25 cellular contexts compared by ENCODE assay signal in the genomic region with DNA sequence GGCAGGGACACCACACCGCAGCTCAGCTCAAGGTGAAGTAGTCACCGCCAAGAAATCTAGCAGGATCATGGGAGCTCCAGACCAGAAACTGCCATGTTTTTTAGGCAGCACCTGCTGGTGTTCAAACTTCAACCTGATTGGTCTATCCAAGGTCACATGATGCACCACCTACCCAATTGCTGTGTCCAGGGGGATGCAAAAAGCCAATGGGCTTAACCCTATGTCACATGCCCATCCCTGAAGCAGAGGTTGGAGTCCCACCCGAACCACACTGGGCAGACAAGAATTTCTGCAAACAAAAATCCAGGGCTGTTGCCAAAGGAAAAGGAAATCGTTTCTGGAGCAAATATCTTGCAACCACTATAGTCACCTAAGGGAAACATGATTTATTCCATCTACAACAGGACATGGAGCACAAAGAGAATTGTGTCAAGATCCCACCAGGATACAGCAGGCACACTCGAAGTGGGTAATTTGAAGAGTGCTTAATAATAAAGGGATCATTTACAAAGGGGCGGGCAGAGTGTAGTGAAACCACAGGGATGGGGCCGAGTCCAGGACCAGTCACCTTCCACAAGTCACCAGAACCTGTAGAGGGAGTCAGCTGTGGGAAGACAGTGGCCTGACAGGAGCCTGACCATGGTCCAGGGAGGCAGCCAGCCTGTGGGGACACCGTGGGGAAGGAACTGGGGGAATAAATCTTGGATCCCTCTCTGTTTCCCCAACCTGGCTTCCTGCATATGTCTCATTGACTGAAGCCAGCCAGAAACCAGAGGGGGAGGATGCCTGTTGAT. TPM values are rescaled to one million over a fixed set of nuclear protein-coding genes. Genes with fewer than 3 reads are reported as not detected.
DNase-seq lines count a peak whose midpoint lies in the region; ATAC-seq and TF ChIP-seq lines count a peak whose summit lies in the region.
"Had no signal": no experiment of that assay in that cellular context is flagged by ENCODE, and none has a peak within 500 bp of the region (broad histone marks: within the 10 kb centered on the region; RNA-seq: fewer than 3 reads in every experiment).

No MANE protein-coding gene starts in this region.

- H3K9ac ChIP-seq in Karpas-422 (ENCODE audit: low read length) = no peak overlapping the region
- H3K9ac ChIP-seq: neural progenitor cell had no signal

- H2AFZ ChIP-seq in Karpas-422 (ENCODE audit: low read length) = no peak overlapping the region

- no peaks in the 10 kb centered on the region for H3K79me2 ChIP-seq in Karpas-422 (ENCODE audit: low read length)

- H3K27me3 ChIP-seq in Karpas-422 (ENCODE audit: low read length) = no peaks in the 10 kb centered on the region
- no peaks in the 10 kb centered on the region for H3K27me3 ChIP-seq in effector memory CD4-positive, alpha-beta T cell (replicated peaks; ENCODE audit: control insufficient read depth, insufficient read depth, low read length, poor library complexity, severe bottlenecking)
- H3K27me3 ChIP-seq: body of pancreas, dorsolateral prefrontal cortex, neural progenitor cell, upper lobe of left lung had no signal

- H3K36me3 ChIP-seq in Karpas-422 (ENCODE audit: insufficient read depth, low read length) (no peaks in the 10 kb centered on the region), mucosa of descending colon (ENCODE audit: low read depth) (no peaks in the 10 kb centered on the region)
- H3K36me3 ChIP-seq in effector memory CD4-positive, alpha-beta T cell (ENCODE audit: control insufficient read depth, insufficient read depth, low read length) = no peaks in the 10 kb centered on the region
- H3K36me3 ChIP-seq: neural progenitor cell, prostate gland, upper lobe of left lung had no signal

- DNase-seq in NCI-H2227 (lab: John Stamatoyannopoulos, UW; ENCODE audit: unreplicated experiment) = peak; percentile 9
- no peak for DNase-seq in NCI-H2227 treated with DMSO at 0.1 percent for 48 hours (lab: John Stamatoyannopoulos, UW)
- DNase-seq in Karpas-422 = peak; percentile 63
- DNase-seq in SK-N-DZ (ENCODE audit: low spot score) = peak; percentile 68
- peak; percentile 21 for DNase-seq in sciatic nerve (ENCODE audit: low spot score)
- no peak for DNase-seq in effector memory CD4-positive, alpha-beta T cell
- no peak for DNase-seq in mucosa of descending colon
- no peak for DNase-seq in NCI-H446 treated with DMSO at 0.1 percent for 48 hours (lab: John Stamatoyannopoulos, UW)
- DNase-seq: activated CD4-positive, alpha-beta T cell treated with anti-CD3 and anti-CD28 coated beads for 1 hour; activated naive CD4-positive, alpha-beta T cell; body of pancreas; cerebellar nuclear complex; DMS53; GF-D8; glutamatergic neuron; kidney glomerular epithelial cell; NCI-H1092 treated with DMSO at 0.1 percent for 48 hours; NCI-H748 treated with DMSO at 0.1 percent for 48 hours; SIG-M5; T-helper 1 cell; upper lobe of left lung had no signal

- intact Hi-C loops in sciatic nerve (cut with DNase I) (no loop called here), mucosa of descending colon (cut with DNase I, micrococcal nuclease) (no loop called here)

- no peaks in the 10 kb centered on the region for H4K20me1 ChIP-seq in Karpas-422 (ENCODE audit: insufficient read depth, low read depth, low read length)

- H3K4me2 ChIP-seq in Karpas-422 (ENCODE audit: low read depth, low read length, poor library complexity, severe bottlenecking) = no peak overlapping the region
- H3K4me2 ChIP-seq: neural progenitor cell had no signal

- ATAC-seq in sciatic nerve (no peak), mucosa of descending colon (no peak)
- ATAC-seq: body of pancreas had no signal

- no peak for TF ChIP-seq CTCF in mucosa of descending colon (IDR thresholded peaks at IDR 0.05)

- H3K4me3 ChIP-seq in Karpas-422 (ENCODE audit: low read length) = no peak overlapping the region
- H3K4me3 ChIP-seq in effector memory CD4-positive, alpha-beta T cell (ENCODE audit: insufficient read depth, low read depth, low read length, poor library complexity, severe bottlenecking) = no peak overlapping the region
- no peak overlapping the region for H3K4me3 ChIP-seq in mucosa of descending colon
- H3K4me3 ChIP-seq: body of pancreas, dorsolateral prefrontal cortex, lung, neural progenitor cell, prostate gland, upper lobe of left lung had no signal

- H3K9me3 ChIP-seq in Karpas-422 (ENCODE audit: low read length) (no peaks in the 10 kb centered on the region), mucosa of descending colon (no peaks in the 10 kb centered on the region)
- no peaks in the 10 kb centered on the region for H3K9me3 ChIP-seq in effector memory CD4-positive, alpha-beta T cell (ENCODE audit: control insufficient read depth, low read length)
- H3K9me3 ChIP-seq: body of pancreas, prostate gland, upper lobe of left lung had no signal

- H3K9me2 ChIP-seq in Karpas-422 (replicated peaks; ENCODE audit: insufficient read depth, low read length) = no peaks in the 10 kb centered on the region

- H3K27ac ChIP-seq in Karpas-422 (ENCODE audit: low read length) = no peak overlapping the region
- no peak overlapping the region for H3K27ac ChIP-seq in effector memory CD4-positive, alpha-beta T cell (ENCODE audit: insufficient read depth, low read length, poor library complexity, severe bottlenecking)
- H3K27ac ChIP-seq: body of pancreas, dorsolateral prefrontal cortex, neural progenitor cell, prostate gland, upper lobe of left lung had no signal

- H3K4me1 ChIP-seq in Karpas-422 (ENCODE audit: low read length) = no peaks in the 10 kb centered on the region
- no peaks in the 10 kb centered on the region for H3K4me1 ChIP-seq in effector memory CD4-positive, alpha-beta T cell (ENCODE audit: control insufficient read depth, insufficient read depth, low read length, poor library complexity, severe bottlenecking)
- peaks cover 14% of the 10 kb centered on the region for H3K4me1 ChIP-seq in mucosa of descending colon (ENCODE audit: low read depth)
- H3K4me1 ChIP-seq: body of pancreas, prostate gland, upper lobe of left lung had no signal

RNA-seq across cellular contexts. Expression of a gene that starts 34.2 kb away (rescaled TPM):
- 19.3 and 28.4 TPM in 2 replicates for total RNA-seq in Karpas-422 (2014; rRNA removed; shearing (Covaris generic); ENCODE audit: low replicate concordance)
- 40.5 and 42.2 TPM in 2 replicates for polyA plus RNA-seq in SK-N-DZ (2014; cell fraction: cytosol; rRNA removed)
- polyA plus RNA-seq in SK-N-DZ (2014; cell fraction: nucleus; rRNA removed) = 45.3 and 70.0 TPM in 2 replicates
- 22.2 TPM for total RNA-seq in sciatic nerve
- 10 to 100 TPM; 18.2 to 29.7 (median 28.8) TPM for total RNA-seq in mucosa of descending colon

Comparison
In these comparisons a context has a peak if more than half of its experiments do, and no peak if none do; other contexts are left out.
1. DNase-seq: peak in NCI-H2227 (single experiment), Karpas-422 (single experiment), SK-N-DZ (single experiment) and sciatic nerve (single experiment); none in NCI-H2227 treated with DMSO at 0.1 percent for 48 hours (single experiment), effector memory CD4-positive, alpha-beta T cell (0 of 3), mucosa of descending colon (0 of 3) and NCI-H446 treated with DMSO at 0.1 percent for 48 hours (single experiment).